25 cellular contexts compared by ENCODE assay signal in genomic region chr19:50654882-50655281, GRCh38. TPM values are rescaled to one million over a fixed set of nuclear protein-coding genes. Genes with fewer than 3 reads are reported as not detected.
A peak's percentile ranks its signal among the peaks of the same experiment; 100 is the strongest.
DNase-seq lines count a peak whose midpoint lies in the region; ATAC-seq, FAIRE-seq and TF ChIP-seq lines count a peak whose summit lies in the region.
"Had no signal": no experiment of that assay in that cellular context is flagged by ENCODE, and none has a peak within 500 bp of the region (broad histone marks: within the 10 kb centered on the region; RNA-seq: fewer than 3 reads in every experiment).

No MANE protein-coding gene starts in this region.

- peak overlapping the region; percentile 26 for H3K4me3 Mint-ChIP-seq in neural crest cell
- H3K4me3 Mint-ChIP-seq in CD8-positive, alpha-beta memory T cell, result no peak overlapping the region
- H3K4me3 Mint-ChIP-seq: CD8-positive, alpha-beta T cell; IgD-negative memory B cell had no signal

- no peaks in the 10 kb centered on the region for H3K36me3 ChIP-seq in HepG2 (replicated peaks in 1 of 2; ENCODE audit: control insufficient read depth in 1 of 2, insufficient read depth in 2 of 2, low read length in 2 of 2)
- H3K36me3 ChIP-seq in right lobe of liver, result no peaks in the 10 kb centered on the region
- H3K36me3 ChIP-seq in K562 (ENCODE audit: control insufficient read depth, insufficient read depth, low read length), result no peaks in the 10 kb centered on the region
- no peaks in the 10 kb centered on the region for H3K36me3 ChIP-seq in CD8-positive, alpha-beta memory T cell (ENCODE audit: insufficient read depth, low read length)

- TF ChIP-seq POLR2A in HepG2 (IDR thresholded peaks at IDR 0.05; ENCODE audit: insufficient read depth in 1 of 2, low read depth in 2 of 2, low read length in 2 of 2) (no peak), right lobe of liver (IDR thresholded peaks at IDR 0.05) (no peak), K562 (conservative IDR thresholded peaks at IDR 0.05) (no peak)

- no peak overlapping the region for H3K27ac Mint-ChIP-seq in neural crest cell (ENCODE audit: unreplicated experiment)
- H3K27ac Mint-ChIP-seq in CD8-positive, alpha-beta memory T cell, result peak overlapping the region in 1 of 8 donors; percentile 39
- H3K27ac Mint-ChIP-seq: CD8-positive, alpha-beta T cell; IgD-negative memory B cell had no signal

- H3K4me1 ChIP-seq in HepG2 (ENCODE audit: insufficient read depth, low read length) (no peaks in the 10 kb centered on the region), right lobe of liver (peaks cover 0 to 8% (median 0%) of the 10 kb centered on the region in 4 donors), K562 (replicated peaks in 1 of 2; ENCODE audit: control insufficient read depth in 2 of 2, insufficient read depth in 2 of 2, low read length in 2 of 2) (peaks cover 23 to 36% of the 10 kb centered on the region in 2 experiments)
- H3K4me1 ChIP-seq in CD8-positive, alpha-beta memory T cell (ENCODE audit: insufficient read depth, low read length), result peaks cover 10% of the 10 kb centered on the region

- H3K27me3 Mint-ChIP-seq in neural crest cell (ENCODE audit: low read depth), result peaks cover 49% of the 10 kb centered on the region
- peaks cover 56 to 70% of the 10 kb centered on the region in 2 donors for H3K27me3 Mint-ChIP-seq in CD8-positive, alpha-beta memory T cell

- H3K9ac ChIP-seq in HepG2 (ENCODE audit: insufficient read depth, low read depth, low read length) (no peak overlapping the region), K562 (ENCODE audit: insufficient read depth in 1 of 2, low read depth in 2 of 2, low read length in 2 of 2) (no peak overlapping the region)

- peaks cover 3% of the 10 kb centered on the region; the same call in 1 of the 2 replicates for H3K9me3 ChIP-seq in HepG2 (ENCODE audit: low read length)
- H3K9me3 ChIP-seq in right lobe of liver, result no peaks in the 10 kb centered on the region
- no peaks in the 10 kb centered on the region for H3K9me3 ChIP-seq in K562 (replicated peaks; ENCODE audit: control insufficient read depth, insufficient read depth, low read depth, low read length)
- H3K9me3 ChIP-seq in CD8-positive, alpha-beta memory T cell (ENCODE audit: low read length), result no peaks in the 10 kb centered on the region

- CTCF ChIA-PET in HepG2 (lab: Yijun Ruan, JAX; ENCODE audit: low intra/inter-chr PET ratio, low total read pairs) (no interaction called here), K562 (lab: Yijun Ruan, JAX; ENCODE audit: low intra/inter-chr PET ratio) (no interaction called here)
- CTCF ChIA-PET in CD8-positive, alpha-beta memory T cell (lab: Charles Lee), result no interaction called here

- no peak overlapping the region for H2AFZ ChIP-seq in HepG2 (ENCODE audit: low read length)
- peak overlapping the region; percentile 69; the same call in 1 of the 2 replicates for H2AFZ ChIP-seq in K562 (ENCODE audit: low read depth, low read length)

- POLR2A ChIA-PET in HepG2 (lab: Yijun Ruan, JAX) (no interaction called here), K562 (lab: Yijun Ruan, JAX) (no interaction called here)
- POLR2A ChIA-PET in CD8-positive, alpha-beta memory T cell (lab: Charles Lee), result no interaction called here

- DNase-seq in HepG2 (ENCODE audit: low spot score), result peak; percentile 8
- DNase-seq in right lobe of liver, result no peak
- no peak for DNase-seq in K562 (ENCODE audit: extremely low read depth in 1 of 4, low spot score in 3 of 4)
- DNase-seq in neural crest cell (ENCODE audit: low read depth, low spot score), result no peak
- no peak for DNase-seq in urothelium cell line (ENCODE audit: low spot score)
- DNase-seq in CD8-positive, alpha-beta memory T cell, result no peak
- DNase-seq: 8988T; AML-193; C1 segment of cervical spinal cord; CD8-positive, alpha-beta T cell; DMS79; Karpas-422; NCI-H1694 treated with DMSO at 0.1 percent for 48 hours; NCI-H446 treated with DMSO at 0.1 percent for 48 hours; NCI-H526 treated with DMSO at 0.1 percent for 48 hours; Right ventricle myocardium superior had no signal

- in situ Hi-C loops in HepG2 (cut with HindIII; ENCODE audit: extremely low pct_ligation_motif_present, low pct_unique_long_range_greater_than_20kb) (no loop called here), K562 (cut with MboI) (no loop called here)

- H3K4me2 ChIP-seq in HepG2 (ENCODE audit: low read depth, low read length) (no peak overlapping the region), K562 (ENCODE audit: insufficient read depth, low read length) (no peak overlapping the region)

- TF ChIP-seq CTCF in HepG2 (CRISPR knock-in tag; IDR thresholded peaks at IDR 0.05) (no peak), right lobe of liver (IDR thresholded peaks at IDR 0.05) (no peak), K562 (IDR thresholded peaks at IDR 0.05 in 2 of 3, conservative IDR thresholded peaks at IDR 0.05 in 1 of 3; ENCODE audit: insufficient read depth in 2 of 3, low read depth in 1 of 3, low read length in 3 of 3) (no peak), neural crest cell (conservative IDR thresholded peaks at IDR 0.05) (no peak)

- H3K27me3 ChIP-seq in HepG2 (ENCODE audit: control insufficient read depth in 1 of 2, insufficient read depth in 2 of 2, low read length in 2 of 2) (0 out of 5 replicates have a peak, but pooled peaks cover 0 to 5% of the 10 kb centered on the region in 2 experiments), right lobe of liver (peaks cover 0 to 11% of the 10 kb centered on the region in 2 donors), K562 (ENCODE audit: control insufficient read depth in 2 of 2, insufficient read depth in 2 of 2, low read length in 2 of 2) (no peaks in the 10 kb centered on the region; a peak in 1 of 5 replicates)
- peaks cover 13% of the 10 kb centered on the region for H3K27me3 ChIP-seq in CD8-positive, alpha-beta memory T cell (ENCODE audit: insufficient read depth, low read length, poor library complexity, severe bottlenecking)

- ATAC-seq in HepG2, result no peak
- no peak for ATAC-seq in right lobe of liver
- ATAC-seq in K562, result no peak
- ATAC-seq in HG03159 (IDR thresholded peaks at IDR 0.05; ENCODE audit: unreplicated experiment), result no peak
- ATAC-seq in GM21717 (IDR thresholded peaks at IDR 0.05; ENCODE audit: unreplicated experiment), result no peak
- ATAC-seq: CD8-positive, alpha-beta T cell had no signal

- TF ChIP-seq RAD21 in HepG2 (CRISPR knock-in tag; IDR thresholded peaks at IDR 0.05) (no peak), K562 (CRISPR knock-in tag; conservative IDR thresholded peaks at IDR 0.05 in 1 of 2, IDR thresholded peaks at IDR 0.05 in 1 of 2) (no peak)

- no peaks in the 10 kb centered on the region for H3K9me1 ChIP-seq in K562 (ENCODE audit: control insufficient read depth, insufficient read depth, low read length)

- H3K36me3 Mint-ChIP-seq in neural crest cell (ENCODE audit: low read depth), result no peaks in the 10 kb centered on the region
- peaks cover 0 to 16% (median 0%) of the 10 kb centered on the region in 3 donors for H3K36me3 Mint-ChIP-seq in CD8-positive, alpha-beta memory T cell
- H3K36me3 Mint-ChIP-seq: CD8-positive, alpha-beta T cell had no signal

- FAIRE-seq in HepG2 (lab: Jason Lieb, UNC) (no peak), K562 (lab: Jason Lieb, UNC) (peak; percentile 11), urothelium cell line (lab: Jason Lieb, UNC) (no peak)
- FAIRE-seq: D721Med, H54, HTR-8/SVneo had no signal

- no peaks in the 10 kb centered on the region for H3K9me3 Mint-ChIP-seq in neural crest cell
- peaks cover 0 to 50% (median 28%) of the 10 kb centered on the region in 5 donors for H3K9me3 Mint-ChIP-seq in CD8-positive, alpha-beta memory T cell

- H3K27ac ChIP-seq in HepG2 (ENCODE audit: extremely low read length, insufficient read depth, low read length) (no peak overlapping the region), right lobe of liver (no peak overlapping the region), K562 (ENCODE audit: extremely low read depth, low read depth, low read length) (no peak overlapping the region)
- no peak overlapping the region for H3K27ac ChIP-seq in CD8-positive, alpha-beta memory T cell (ENCODE audit: low read depth, low read length)

- H3K79me2 ChIP-seq in HepG2 (ENCODE audit: insufficient read depth, low read length) (no peaks in the 10 kb centered on the region), K562 (ENCODE audit: control insufficient read depth, insufficient read depth, low read length) (peaks cover 14% of the 10 kb centered on the region; the same call in 2 of the 3 replicates)

- peaks cover 27% of the 10 kb centered on the region for H3K4me1 Mint-ChIP-seq in neural crest cell
- H3K4me1 Mint-ChIP-seq in CD8-positive, alpha-beta memory T cell, result peaks cover 14 to 17% (median 15%) of the 10 kb centered on the region in 3 donors

- intact Hi-C loops in HepG2 (cut with micrococcal nuclease; ENCODE audit: unreplicated experiment) (no loop called here), right lobe of liver (cut with DNase I) (no loop called here), K562 (cut with micrococcal nuclease) (loop anchor here (5.0 kb wide), 2 partner anchors 278 to 293 kb away; partner anchors contain the start of gene NR1H2)

- H4K20me1 ChIP-seq in HepG2 (ENCODE audit: insufficient read depth, low read length) (no peaks in the 10 kb centered on the region), K562 (replicated peaks; ENCODE audit: control insufficient read depth, insufficient read depth, low read length) (peaks cover 3% of the 10 kb centered on the region; the same call in 1 of the 2 replicates)

- TF ChIP-seq EP300 in HepG2 (IDR thresholded peaks at IDR 0.05; ENCODE audit: low read depth in 2 of 2, low read length in 2 of 2) (no peak), HepG2 (CRISPR knock-in tag; IDR thresholded peaks at IDR 0.05; ENCODE audit: borderline replicate concordance) (no peak), K562 (IDR thresholded peaks at IDR 0.05; ENCODE audit: low read length) (no peak)

- BruUV-seq in HepG2 (replicated peaks; lab: Mats Ljungman, UMichigan), result no TSS peak
- BruUV-seq in K562 (replicated peaks; lab: Mats Ljungman, UMichigan), result no TSS peak

- H3K4me3 ChIP-seq in HepG2 (replicated peaks in 1 of 3; ENCODE audit: insufficient read depth in 1 of 3, low read depth in 2 of 3, low read length in 3 of 3) (no peak overlapping the region), right lobe of liver (no peak overlapping the region), K562 (no peak overlapping the region)
- H3K4me3 ChIP-seq in CD8-positive, alpha-beta memory T cell (ENCODE audit: low read length), result no peak overlapping the region

RNA-seq across cellular contexts. Expression of gene C19orf81, which starts 5.6 kb away (rescaled TPM):
- total RNA-seq in HepG2 (2016; rRNA removed; fragmentation: Illumina TruSeq; extraction: Trizol), result not detected in 2 replicates
- not detected in 2 replicates for total RNA-seq in HepG2 (2016; cell fraction: cytosol; rRNA removed; fragmentation: Illumina TruSeq; extraction: Trizol; ENCODE audit: low read depth)
- not detected in 2 replicates for total RNA-seq in HepG2 (2016; cell fraction: insoluble cytoplasmic fraction; rRNA removed; fragmentation: Illumina TruSeq; extraction: Trizol)
- total RNA-seq in HepG2 (2016; cell fraction: membrane; rRNA removed; fragmentation: Illumina TruSeq; extraction: Trizol), result not detected in 2 replicates
- total RNA-seq in HepG2 (2016; cell fraction: nucleus; rRNA removed; fragmentation: Illumina TruSeq; extraction: Trizol), result not detected in 2 replicates
- polyA plus RNA-seq in HepG2 (2011; rRNA removed), result not detected in 2 replicates
- not detected in 2 replicates for polyA plus RNA-seq in HepG2 (2011; cell fraction: cytosol; rRNA removed)
- not detected in 2 replicates for polyA plus RNA-seq in HepG2 (2011; cell fraction: nucleus; rRNA removed)
- not detected in 2 replicates for polyA plus RNA-seq in HepG2 (2012)
- polyA plus RNA-seq in HepG2 (2016; cell fraction: cytosol; fragmentation: Illumina TruSeq; extraction: Trizol; ENCODE audit: low read depth), result not detected in 2 replicates
- not detected in 2 replicates for polyA plus RNA-seq in HepG2 (2016; cell fraction: insoluble cytoplasmic fraction; fragmentation: Illumina TruSeq; extraction: Trizol; ENCODE audit: low read depth)
- not detected in 2 replicates for polyA plus RNA-seq in HepG2 (2016; cell fraction: membrane; fragmentation: Illumina TruSeq; extraction: Trizol; ENCODE audit: low read depth)
- polyA plus RNA-seq in HepG2 (2016; cell fraction: nucleus; fragmentation: Illumina TruSeq; extraction: Trizol; ENCODE audit: insufficient read depth, low read depth), result not detected in 2 replicates
- polyA minus RNA-seq in HepG2 (2011; rRNA and poly(A)+ RNA removed; ENCODE audit: low replicate concordance), result not detected in 2 replicates
- not detected in 2 replicates for polyA minus RNA-seq in HepG2 (2011; cell fraction: cytosol; rRNA and poly(A)+ RNA removed)
- polyA minus RNA-seq in HepG2 (2011; cell fraction: nucleus; rRNA and poly(A)+ RNA removed), result not detected in 2 replicates
- not detected for total RNA-seq in right lobe of liver
- 3.2 TPM in 1 of 2 replicates, not detected in the other for total RNA-seq in K562 (2011; cell fraction: chromatin; rRNA removed; ENCODE audit: low replicate concordance)
- 10.5 and 13.3 TPM in 2 replicates for total RNA-seq in K562 (2011; cell fraction: nucleolus; rRNA removed)
- 7.7 and 11.2 TPM in 2 replicates for total RNA-seq in K562 (2011; cell fraction: nucleoplasm; rRNA removed)
- total RNA-seq in K562 (2014; rRNA removed), result 42.9 and 52.9 TPM in 2 replicates
- total RNA-seq in K562 (2014; rRNA removed; fragmentation: Illumina TruSeq; extraction: Trizol), result not detected in 2 replicates
- total RNA-seq in K562 (2015; rRNA removed; fragmentation: Illumina TruSeq; extraction: Trizol), result 2.9 and 3.0 TPM in 2 replicates
- total RNA-seq in K562 (2021), result 33.0 and 40.2 TPM in 2 replicates
- 2.5 and 5.1 TPM in 2 replicates for polyA plus RNA-seq in K562 (2011; rRNA removed)
- 8.7 and 29.6 TPM in 2 replicates for polyA plus RNA-seq in K562 (2011; cell fraction: cytosol; rRNA removed)
- 8.3 and 17.5 TPM in 2 replicates for polyA plus RNA-seq in K562 (2011; cell fraction: nucleus; rRNA removed)
- polyA plus RNA-seq in K562 (2012), result 26.5 and 30.0 TPM in 2 replicates
- polyA plus RNA-seq in K562 (2014; fragmentation: Illumina TruSeq; extraction: Trizol), result 1.1 TPM in 1 of 2 replicates, not detected in the other
- polyA plus RNA-seq in K562 (2014; fragmentation: Nextera tagmentation; extraction: Ambion mirVana), result not detected
- 35.9 and 46.2 TPM in 2 replicates for polyA plus RNA-seq in K562 (2014; rRNA removed)
- not detected in 2 replicates for polyA minus RNA-seq in K562 (2011; rRNA and poly(A)+ RNA removed)
- 3.5 and 5.7 TPM in 2 replicates for polyA minus RNA-seq in K562 (2011; cell fraction: cytosol; rRNA and poly(A)+ RNA removed)
- polyA minus RNA-seq in K562 (2011; cell fraction: nucleus; rRNA and poly(A)+ RNA removed), result 6.1 and 7.3 TPM in 2 replicates
- 7.9 and 9.2 TPM in 2 replicates for total RNA-seq in neural crest cell
- total RNA-seq in CD8-positive, alpha-beta memory T cell, result not detected
- not detected for polyA plus RNA-seq in CD8-positive, alpha-beta memory T cell
- total RNA-seq: CD8-positive, alpha-beta T cell; MCF 10A; RPMI7951 had no signal
- polyA plus RNA-seq: AG04450 had no signal

RNA-seq across cellular contexts. Expression of gene SYT3, which starts 15.2 kb away (rescaled TPM):
- total RNA-seq in HepG2 (2016; rRNA removed; fragmentation: Illumina TruSeq; extraction: Trizol) (not detected in 2 replicates), right lobe of liver (not detected), K562 (2014; rRNA removed) (1.1 and 1.6 TPM in 2 replicates), K562 (2014; rRNA removed; fragmentation: Illumina TruSeq; extraction: Trizol) (0.36 and 0.51 TPM in 2 replicates), K562 (2015; rRNA removed; fragmentation: Illumina TruSeq; extraction: Trizol) (0.40 and 0.41 TPM in 2 replicates), K562 (2021) (1.7 and 2.0 TPM in 2 replicates), neural crest cell (1.4 and 2.0 TPM in 2 replicates)
- not detected in 2 replicates for total RNA-seq in HepG2 (2016; cell fraction: cytosol; rRNA removed; fragmentation: Illumina TruSeq; extraction: Trizol; ENCODE audit: low read depth)
- total RNA-seq in HepG2 (2016; cell fraction: insoluble cytoplasmic fraction; rRNA removed; fragmentation: Illumina TruSeq; extraction: Trizol), result not detected in 2 replicates
- total RNA-seq in HepG2 (2016; cell fraction: membrane; rRNA removed; fragmentation: Illumina TruSeq; extraction: Trizol), result not detected in 2 replicates
- not detected in 2 replicates for total RNA-seq in HepG2 (2016; cell fraction: nucleus; rRNA removed; fragmentation: Illumina TruSeq; extraction: Trizol)
- polyA plus RNA-seq in HepG2 (2011; rRNA removed) (not detected in 2 replicates), K562 (2011; rRNA removed) (0.35 and 0.40 TPM in 2 replicates), K562 (2014; fragmentation: Illumina TruSeq; extraction: Trizol) (0.54 and 1.2 TPM in 2 replicates), K562 (2014; fragmentation: Nextera tagmentation; extraction: Ambion mirVana) (not detected), K562 (2014; rRNA removed) (0.38 and 0.85 TPM in 2 replicates)
- polyA plus RNA-seq in HepG2 (2011; cell fraction: cytosol; rRNA removed), result not detected in 2 replicates
- polyA plus RNA-seq in HepG2 (2011; cell fraction: nucleus; rRNA removed), result not detected in 2 replicates
- polyA plus RNA-seq in HepG2 (2012), result not detected in 2 replicates
- polyA plus RNA-seq in HepG2 (2016; cell fraction: cytosol; fragmentation: Illumina TruSeq; extraction: Trizol; ENCODE audit: low read depth), result not detected in 2 replicates
- not detected in 2 replicates for polyA plus RNA-seq in HepG2 (2016; cell fraction: insoluble cytoplasmic fraction; fragmentation: Illumina TruSeq; extraction: Trizol; ENCODE audit: low read depth)
- not detected in 2 replicates for polyA plus RNA-seq in HepG2 (2016; cell fraction: membrane; fragmentation: Illumina TruSeq; extraction: Trizol; ENCODE audit: low read depth)
- polyA plus RNA-seq in HepG2 (2016; cell fraction: nucleus; fragmentation: Illumina TruSeq; extraction: Trizol; ENCODE audit: insufficient read depth, low read depth), result not detected in 2 replicates
- not detected in 2 replicates for polyA minus RNA-seq in HepG2 (2011; rRNA and poly(A)+ RNA removed; ENCODE audit: low replicate concordance)
- not detected in 2 replicates for polyA minus RNA-seq in HepG2 (2011; cell fraction: cytosol; rRNA and poly(A)+ RNA removed)
- not detected in 2 replicates for polyA minus RNA-seq in HepG2 (2011; cell fraction: nucleus; rRNA and poly(A)+ RNA removed)
- total RNA-seq in K562 (2011; cell fraction: chromatin; rRNA removed; ENCODE audit: low replicate concordance), result 1.5 and 2.4 TPM in 2 replicates
- total RNA-seq in K562 (2011; cell fraction: nucleolus; rRNA removed), result 1.6 and 2.0 TPM in 2 replicates
- total RNA-seq in K562 (2011; cell fraction: nucleoplasm; rRNA removed), result 1.5 and 3.9 TPM in 2 replicates
- polyA plus RNA-seq in K562 (2011; cell fraction: cytosol; rRNA removed), result 0.28 and 1.0 TPM in 2 replicates
- 1.5 and 2.9 TPM in 2 replicates for polyA plus RNA-seq in K562 (2011; cell fraction: nucleus; rRNA removed)
- 1.6 and 3.0 TPM in 2 replicates for polyA plus RNA-seq in K562 (2012)
- polyA minus RNA-seq in K562 (2011; rRNA and poly(A)+ RNA removed), result 0.12 and 0.84 TPM in 2 replicates
- 0.38 TPM in 1 of 2 replicates, not detected in the other for polyA minus RNA-seq in K562 (2011; cell fraction: cytosol; rRNA and poly(A)+ RNA removed)
- polyA minus RNA-seq in K562 (2011; cell fraction: nucleus; rRNA and poly(A)+ RNA removed), result 0.44 and 0.67 TPM in 2 replicates
- under 1 TPM; 0.11 to 0.24 TPM for total RNA-seq in CD8-positive, alpha-beta memory T cell
- 0.09 TPM for polyA plus RNA-seq in CD8-positive, alpha-beta memory T cell
- total RNA-seq: MCF 10A, RPMI7951 had no signal
- polyA plus RNA-seq: IgD-negative memory B cell had no signal

Comparison
In these comparisons a context has a peak if more than half of its experiments do, and no peak if none do; other contexts are left out.
1. Of the 241 proteins assayed by ChIP-seq in both HepG2 and K562: peak only in HepG2: none; only in K562: CREB3, MAX, NFYB and RAD51; in both: USF2; in neither: 233; mixed calls (peak in some experiments, not most) for 3.